ENCODE assay signal across 8 cellular contexts in genomic region chr5:109691248-109691574, GRCh38. TPM values are rescaled to one million over a fixed set of nuclear protein-coding genes. Genes with fewer than 3 reads are reported as not detected.
A peak's percentile ranks its signal among the peaks of the same experiment; 100 is the strongest.
DNase-seq lines count a peak whose midpoint lies in the region; ATAC-seq, FAIRE-seq and TF ChIP-seq lines count a peak whose summit lies in the region.

No MANE protein-coding gene starts in this region.

- H3K27ac Mint-ChIP-seq in progenitor cell of endocrine pancreas = peak overlapping the region; percentile 93

- TF ChIP-seq CTCF in epithelial cell of esophagus (IDR thresholded peaks at IDR 0.05; ENCODE audit: insufficient read depth, low read depth, low read length, missing control alignments) (no peak), progenitor cell of endocrine pancreas (IDR thresholded peaks at IDR 0.05; ENCODE audit: unreplicated experiment) (peak; percentile 6)

- no peaks in the 10 kb centered on the region for H3K27me3 Mint-ChIP-seq in progenitor cell of endocrine pancreas

- FAIRE-seq in GM12892 (lab: Jason Lieb, UNC) = no peak

- H3K4me1 Mint-ChIP-seq in progenitor cell of endocrine pancreas (ENCODE audit: low read depth) = peaks cover 27% of the 10 kb centered on the region

- TF ChIP-seq POLR2A in GM12892 (IDR thresholded peaks at IDR 0.05; ENCODE audit: low read depth, low read length) = no peak

- DNase-seq in SIG-M5 treated with dmso at 0.1 percent for 504 hours (lab: John Stamatoyannopoulos, UW; ENCODE audit: unreplicated experiment) (peak; percentile 67), epithelial cell of esophagus (ENCODE audit: low read depth) (no peak), progenitor cell of endocrine pancreas (ENCODE audit: low spot score, unreplicated experiment) (no peak), EL (no peak), NCI-H1105 treated with DMSO at 0.1 percent for 48 hours (lab: John Stamatoyannopoulos, UW) (no peak), GM12892 (ENCODE audit: insufficient read length) (no peak)

- ATAC-seq in GM21723 (IDR thresholded peaks at IDR 0.05; ENCODE audit: unreplicated experiment) (peak; percentile 2), HG02885 (IDR thresholded peaks at IDR 0.05; ENCODE audit: poor library complexity, unreplicated experiment) (no peak)

- peaks cover 1% of the 10 kb centered on the region for H3K36me3 Mint-ChIP-seq in progenitor cell of endocrine pancreas (ENCODE audit: insufficient read depth)

- peaks cover 7% of the 10 kb centered on the region for H3K9me3 Mint-ChIP-seq in progenitor cell of endocrine pancreas (ENCODE audit: low read depth)

- peak overlapping the region; percentile 98 for H3K4me3 Mint-ChIP-seq in progenitor cell of endocrine pancreas (ENCODE audit: low read depth)

- H3K4me3 ChIP-seq in epithelial cell of esophagus (ENCODE audit: low read length) = peak overlapping the region; percentile 87

RNA-seq across cellular contexts. Expression of gene MAN2A1, which starts 1.5 kb away (rescaled TPM):
- total RNA-seq in progenitor cell of endocrine pancreas = 41.9 and 45.4 TPM in 2 replicates
- polyA plus RNA-seq in GM12892 (2012; ENCODE audit: missing spikeins) = 6.8 TPM
